ENCODE assay signal across 17 cellular contexts in genomic region chr12:31964280-31964679, GRCh38. TPM values are rescaled to one million over a fixed set of nuclear protein-coding genes. Genes with fewer than 3 reads are reported as not detected.
DNase-seq lines count a peak whose midpoint lies in the region; ATAC-seq and TF ChIP-seq lines count a peak whose summit lies in the region.
"Had no signal": no experiment of that assay in that cellular context is flagged by ENCODE, and none has a peak within 500 bp of the region (broad histone marks: within the 10 kb centered on the region; RNA-seq: fewer than 3 reads in every experiment).

No MANE protein-coding gene starts in this region.

- no peak for ATAC-seq in activated naive CD8-positive, alpha-beta T cell treated with anti-CD3 and anti-CD28 coated beads, Interleukin-2, amount 50 U/mL, for 24 hours
- ATAC-seq in heart right ventricle, result no peak

- peaks cover 6 to 31% of the 10 kb centered on the region in 2 experiments; a peak in 2 of 3 replicates for H3K36me3 ChIP-seq in HEK293 (ENCODE audit: control insufficient read depth in 2 of 2, insufficient read depth in 1 of 2, low read length in 2 of 2)
- peaks cover 14 to 19% of the 10 kb centered on the region in 2 experiments for H3K36me3 ChIP-seq in trophoblast cell (ENCODE audit: control insufficient read depth in 1 of 2, insufficient read depth in 2 of 2, low read length in 2 of 2)
- peaks cover 0 to 67% (median 0%) of the 10 kb centered on the region in 9 donors for H3K36me3 ChIP-seq in heart right ventricle

- DNase-seq in T-helper 2 cell treated with Interferon-gamma antibody and Interleukin-4, amounts not matched to agents 5 μg/mL and 100 μg/mL, for 36 hours (ENCODE audit: low spot score), result no peak
- DNase-seq in T-helper 2 cell, result no peak
- no peak for DNase-seq in activated naive CD8-positive, alpha-beta T cell treated with anti-CD3 and anti-CD28 coated beads, Interleukin-2, amount 50 U/mL, for 24 hours
- no peak for DNase-seq in trophoblast cell
- no peak for DNase-seq in heart right ventricle
- no peak for DNase-seq in stimulated activated CD4-positive, alpha-beta T cell treated with anti-CD3 and anti-CD28 coated beads, Interleukin-4, amount 100 ng/mL, for 24 hours
- DNase-seq in effector CD8-positive, alpha-beta T cell (lab: John Stamatoyannopoulos, UW), result no peak
- DNase-seq: dermis blood vessel endothelial cell, NCI-H2171, NCI-H748 treated with DMSO at 0.1 percent for 48 hours, PC-9 had no signal

- peaks cover 12% of the 10 kb centered on the region for H3K79me2 ChIP-seq in trophoblast cell (ENCODE audit: control insufficient read depth, insufficient read depth, low read length, poor library complexity)

- TF ChIP-seq CTCF in HEK293 (tag by site-specific recombination; IDR thresholded peaks at IDR 0.05) (no peak), heart right ventricle (IDR thresholded peaks at IDR 0.05) (no peak)

- intact Hi-C loops in heart right ventricle (cut with DNase I), result loop anchor here in 4 of 10 donors (5.0 to 10.0 kb wide), 5 partner anchors 237 to 302 kb away; partner anchors contain the start of gene AMN1 (in 2 of the 4)

- H3K27me3 ChIP-seq in trophoblast cell (ENCODE audit: insufficient read depth, low read length) (no peaks in the 10 kb centered on the region), heart right ventricle (no peaks in the 10 kb centered on the region)
- H3K27me3 ChIP-seq: BLaER1, esophagus muscularis mucosa, tibial nerve had no signal

- CTCF ChIA-PET in HEK293 (lab: Yijun Ruan, JAX), result interaction anchor here (0.6 kb wide), 1 partner anchor 1251 kb away, joined by 3 read pairs; no protein-coding TSS in a partner anchor

- H3K27ac ChIP-seq in HEK293 (ENCODE audit: extremely low read depth, low read depth, low read length) (no peak overlapping the region), trophoblast cell (ENCODE audit: low read depth, low read length) (no peak overlapping the region), heart right ventricle (no peak overlapping the region)
- H3K27ac ChIP-seq: BLaER1, esophagus muscularis mucosa, PC-9, tibial nerve had no signal

- peaks cover 6% of the 10 kb centered on the region for H3K79me1 ChIP-seq in trophoblast cell (ENCODE audit: low read length)

- H2BK120ac ChIP-seq in trophoblast cell (ENCODE audit: insufficient read depth, low read length, poor library complexity), result no peak overlapping the region

- peaks cover 90% of the 10 kb centered on the region for H3K36me3 Mint-ChIP-seq in T-helper 2 cell treated with Interferon-gamma antibody and Interleukin-4, amounts not matched to agents 5 μg/mL and 100 μg/mL, for 36 hours (ENCODE audit: low read depth)
- peaks cover 50% of the 10 kb centered on the region for H3K36me3 Mint-ChIP-seq in activated naive CD8-positive, alpha-beta T cell treated with anti-CD3 and anti-CD28 coated beads, Interleukin-2, amount 50 U/mL, for 24 hours (ENCODE audit: low read depth)

- no peak overlapping the region for H3K14ac ChIP-seq in trophoblast cell (ENCODE audit: low read length)

- no peak overlapping the region for H2AFZ ChIP-seq in trophoblast cell (ENCODE audit: insufficient read depth, low read length, poor library complexity)
- H2AFZ ChIP-seq: PC-9 had no signal

- H3K4me1 Mint-ChIP-seq in T-helper 2 cell treated with Interferon-gamma antibody and Interleukin-4, amounts not matched to agents 5 μg/mL and 100 μg/mL, for 36 hours (ENCODE audit: low read depth), result peaks cover 55% of the 10 kb centered on the region
- peaks cover 85% of the 10 kb centered on the region for H3K4me1 Mint-ChIP-seq in activated naive CD8-positive, alpha-beta T cell treated with anti-CD3 and anti-CD28 coated beads, Interleukin-2, amount 50 U/mL, for 24 hours

- no peak overlapping the region for H3K23ac ChIP-seq in trophoblast cell (ENCODE audit: low read length)

- H3K4me3 ChIP-seq in HEK293 (ENCODE audit: low read depth, low read length) (no peak overlapping the region), trophoblast cell (ENCODE audit: low read depth, low read length) (no peak overlapping the region), heart right ventricle (peak overlapping the region in 1 of 10 donors; percentile 80)
- H3K4me3 ChIP-seq: BLaER1, esophagus muscularis mucosa, HAP-1, PC-9, skin epidermis, tibial nerve had no signal

- POLR2A ChIA-PET in HEK293 (lab: Yijun Ruan, JAX), result no interaction called here

- H2BK5ac ChIP-seq in trophoblast cell (ENCODE audit: low read depth, low read length, poor library complexity), result no peak overlapping the region

- H3K4me3 Mint-ChIP-seq in T-helper 2 cell treated with Interferon-gamma antibody and Interleukin-4, amounts not matched to agents 5 μg/mL and 100 μg/mL, for 36 hours, result peak overlapping the region; percentile 22
- peak overlapping the region; percentile 97 for H3K4me3 Mint-ChIP-seq in activated naive CD8-positive, alpha-beta T cell treated with anti-CD3 and anti-CD28 coated beads, Interleukin-2, amount 50 U/mL, for 24 hours

- peak overlapping the region; percentile 59 for H3K4ac ChIP-seq in trophoblast cell (ENCODE audit: low read depth, low read length)

- H3K27ac Mint-ChIP-seq in T-helper 2 cell treated with Interferon-gamma antibody and Interleukin-4, amounts not matched to agents 5 μg/mL and 100 μg/mL, for 36 hours, result no peak overlapping the region
- H3K27ac Mint-ChIP-seq in activated naive CD8-positive, alpha-beta T cell treated with anti-CD3 and anti-CD28 coated beads, Interleukin-2, amount 50 U/mL, for 24 hours, result peak overlapping the region; percentile 92

- H3K27me3 Mint-ChIP-seq in T-helper 2 cell treated with Interferon-gamma antibody and Interleukin-4, amounts not matched to agents 5 μg/mL and 100 μg/mL, for 36 hours (ENCODE audit: low read depth), result no peaks in the 10 kb centered on the region
- H3K27me3 Mint-ChIP-seq in activated naive CD8-positive, alpha-beta T cell treated with anti-CD3 and anti-CD28 coated beads, Interleukin-2, amount 50 U/mL, for 24 hours, result no peaks in the 10 kb centered on the region

- H3K18ac ChIP-seq in trophoblast cell (ENCODE audit: low read length), result no peak overlapping the region

- no peak overlapping the region for H4K8ac ChIP-seq in trophoblast cell (ENCODE audit: low read depth, low read length)

- H2AK5ac ChIP-seq in trophoblast cell (ENCODE audit: low read length), result no peak overlapping the region

- H3K4me2 ChIP-seq in trophoblast cell (ENCODE audit: low read length), result no peak overlapping the region
- H3K4me2 ChIP-seq: BLaER1, PC-9 had no signal

- H3K4me1 ChIP-seq in HEK293 (ENCODE audit: control insufficient read depth, insufficient read depth, low read length), result peaks cover 14% of the 10 kb centered on the region
- H3K4me1 ChIP-seq in trophoblast cell (ENCODE audit: control insufficient read depth in 1 of 2, insufficient read depth in 2 of 2, low read length in 2 of 2), result peaks cover 7 to 8% of the 10 kb centered on the region in 2 experiments
- peaks cover 5 to 82% (median 52%) of the 10 kb centered on the region in 9 donors for H3K4me1 ChIP-seq in heart right ventricle

- no peak overlapping the region for H4K12ac ChIP-seq in trophoblast cell (ENCODE audit: low read depth, low read length)

- no peak overlapping the region for H4K91ac ChIP-seq in trophoblast cell (ENCODE audit: low read depth, low read length)

- H3K9me3 ChIP-seq in HEK293 (ENCODE audit: control insufficient read depth, insufficient read depth, low read depth, low read length), result no peaks in the 10 kb centered on the region
- peaks cover 2% of the 10 kb centered on the region for H3K9me3 ChIP-seq in trophoblast cell (ENCODE audit: insufficient read depth, low read depth, low read length)
- H3K9me3 ChIP-seq in heart right ventricle, result peaks cover 0 to 4% (median 0%) of the 10 kb centered on the region in 11 donors
- H3K9me3 ChIP-seq: esophagus muscularis mucosa, HAP-1, tibial nerve had no signal

- peaks cover 33% of the 10 kb centered on the region for H3K9me3 Mint-ChIP-seq in T-helper 2 cell treated with Interferon-gamma antibody and Interleukin-4, amounts not matched to agents 5 μg/mL and 100 μg/mL, for 36 hours
- no peaks in the 10 kb centered on the region for H3K9me3 Mint-ChIP-seq in activated naive CD8-positive, alpha-beta T cell treated with anti-CD3 and anti-CD28 coated beads, Interleukin-2, amount 50 U/mL, for 24 hours

- H3K9ac ChIP-seq in trophoblast cell (ENCODE audit: low read length), result no peak overlapping the region
- H3K9ac ChIP-seq: BLaER1 had no signal

- no CpG with 5 or more reads among the region's 3 CpGs for WGBS in trophoblast cell (ENCODE audit: extremely low coverage, insufficient coverage, insufficient read length)
- 97% methylated on average over 3 of the region's 3 CpGs for WGBS in heart right ventricle, 2 donors

- H2BK12ac ChIP-seq in trophoblast cell (ENCODE audit: low read length), result no peak overlapping the region

TF ChIP-seq in HEK293, 187 proteins besides CTCF, POLR2A, EP300 and RAD21 (continues in another document):
- TF ChIP-seq ZNF24 (tag by site-specific recombination; IDR thresholded peaks at IDR 0.05) (no peak), ZNF146 (tag by site-specific recombination; IDR thresholded peaks at IDR 0.05) (peak; percentile 98), ZNF280D (tag by site-specific recombination; IDR thresholded peaks at IDR 0.05) (0 out of 2 replicates have a peak, but pooled peaks have one; percentile 14)

RNA-seq across cellular contexts. Expression of gene RESF1, which starts 5.1 kb away (rescaled TPM):
- polyA plus RNA-seq in trophoblast cell (2013), result 38.8 and 41.7 TPM in 2 replicates
- 10 to 100 TPM; 15.0 to 36.3 (median 19.3) TPM for total RNA-seq in heart right ventricle
- polyA plus RNA-seq in heart right ventricle, result 10 to 100 TPM in 1 of 2 donors, 1 to 10 TPM in 1; 8.8 to 71.5 TPM
